In the genomic region with DNA sequence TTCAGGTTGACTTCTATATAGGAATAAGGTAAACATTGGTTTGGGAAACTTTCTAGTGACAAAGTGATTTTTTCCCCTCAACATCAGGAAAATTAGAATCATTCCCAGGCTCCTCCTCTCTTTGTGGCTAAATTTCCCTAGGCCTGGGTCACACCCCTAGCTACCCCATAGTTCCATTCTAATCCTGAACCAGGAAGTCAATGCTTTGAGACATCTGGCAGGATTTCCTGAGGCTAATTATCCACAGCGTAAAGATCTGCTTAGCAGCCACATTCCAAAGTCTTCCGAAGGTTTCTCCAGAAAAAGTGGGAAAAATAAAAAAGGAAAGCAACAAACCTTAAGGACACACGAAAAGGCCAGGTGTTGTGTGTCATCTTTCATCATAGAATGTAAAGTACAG, we compare ENCODE assay signal across 11 cellular contexts.
DNase-seq lines count a peak whose midpoint lies in the region; ATAC-seq and TF ChIP-seq lines count a peak whose summit lies in the region.
"Had no signal": no experiment of that assay in that cellular context is flagged by ENCODE, and none has a peak within 500 bp of the region (broad histone marks: within the 10 kb centered on the region; RNA-seq: fewer than 3 reads in every experiment).

No MANE protein-coding gene starts in this region.

- no peaks in the 10 kb centered on the region for H3K9me3 Mint-ChIP-seq in effector memory CD8-positive, alpha-beta T cell
- no peaks in the 10 kb centered on the region for H3K9me3 Mint-ChIP-seq in naive thymus-derived CD8-positive, alpha-beta T cell

- ATAC-seq in effector memory CD8-positive, alpha-beta T cell (replicated peaks) = no peak
- ATAC-seq in naive thymus-derived CD8-positive, alpha-beta T cell = no peak
- ATAC-seq in GM18511 (IDR thresholded peaks at IDR 0.05; ENCODE audit: unreplicated experiment) (no peak), HG03095 (IDR thresholded peaks at IDR 0.05; ENCODE audit: unreplicated experiment) (no peak)

- DNase-seq in AG10803 (ENCODE audit: low read depth) = peak; percentile 29
- peak; percentile 23 to 29 for DNase-seq in Kasumi-1 (lab: John Stamatoyannopoulos, UW)
- no peak for DNase-seq in effector memory CD8-positive, alpha-beta T cell
- DNase-seq in naive thymus-derived CD8-positive, alpha-beta T cell = no peak
- DNase-seq in COLO668 (lab: John Stamatoyannopoulos, UW; ENCODE audit: unreplicated experiment) = no peak
- no peak for DNase-seq in putamen (ENCODE audit: low spot score)
- DNase-seq: NCI-H1930; stimulated activated CD4-positive, alpha-beta T cell treated with anti-CD3 and anti-CD28 coated beads, Interleukin-4, amount 100 ng/mL, for 24 hours; T-helper 9 cell had no signal

- no peak overlapping the region for H3K4me3 ChIP-seq in AG10803 (ENCODE audit: low read length)

- H3K36me3 Mint-ChIP-seq in effector memory CD8-positive, alpha-beta T cell (ENCODE audit: insufficient read depth) = peaks cover 47% of the 10 kb centered on the region
- H3K36me3 Mint-ChIP-seq in naive thymus-derived CD8-positive, alpha-beta T cell = peaks cover 0 to 70% (median 9%) of the 10 kb centered on the region in 3 donors

- H3K4me3 Mint-ChIP-seq in effector memory CD8-positive, alpha-beta T cell = no peak overlapping the region
- no peak overlapping the region for H3K4me3 Mint-ChIP-seq in naive thymus-derived CD8-positive, alpha-beta T cell

- POLR2A ChIA-PET in naive thymus-derived CD8-positive, alpha-beta T cell (lab: Charles Lee) = interaction anchor here (0.5 to 1.5 kb wide), 4 partner anchors 22 to 156 kb away, joined by 3 to 6 read pairs (median 4); no protein-coding TSS in a partner anchor

- H3K4me1 Mint-ChIP-seq in effector memory CD8-positive, alpha-beta T cell (ENCODE audit: low read depth in 2 of 2) = peaks cover 7 to 26% of the 10 kb centered on the region in 2 donors
- H3K4me1 Mint-ChIP-seq in naive thymus-derived CD8-positive, alpha-beta T cell = peaks cover 5 to 29% (median 22%) of the 10 kb centered on the region in 4 donors

- H3K27ac Mint-ChIP-seq in effector memory CD8-positive, alpha-beta T cell = peak overlapping the region; percentile 39 to 49
- peak overlapping the region in 8 of 10 donors; percentile 34 to 83 (median 58) for H3K27ac Mint-ChIP-seq in naive thymus-derived CD8-positive, alpha-beta T cell

- H3K27me3 Mint-ChIP-seq in effector memory CD8-positive, alpha-beta T cell = no peaks in the 10 kb centered on the region
- no peaks in the 10 kb centered on the region for H3K27me3 Mint-ChIP-seq in naive thymus-derived CD8-positive, alpha-beta T cell

- no peak for TF ChIP-seq CTCF in AG10803 (conservative IDR thresholded peaks at IDR 0.05; ENCODE audit: low read length)

Comparison
In these comparisons a context has a peak if more than half of its experiments do, and no peak if none do; other contexts are left out.
1. DNase-seq: peak in AG10803 (single experiment) and Kasumi-1 (2 of 2); none in effector memory CD8-positive, alpha-beta T cell (0 of 3), naive thymus-derived CD8-positive, alpha-beta T cell (0 of 10), COLO668 (single experiment) and putamen (single experiment).